ENCODE assay signal across 1 cellular context in the genomic region with DNA sequence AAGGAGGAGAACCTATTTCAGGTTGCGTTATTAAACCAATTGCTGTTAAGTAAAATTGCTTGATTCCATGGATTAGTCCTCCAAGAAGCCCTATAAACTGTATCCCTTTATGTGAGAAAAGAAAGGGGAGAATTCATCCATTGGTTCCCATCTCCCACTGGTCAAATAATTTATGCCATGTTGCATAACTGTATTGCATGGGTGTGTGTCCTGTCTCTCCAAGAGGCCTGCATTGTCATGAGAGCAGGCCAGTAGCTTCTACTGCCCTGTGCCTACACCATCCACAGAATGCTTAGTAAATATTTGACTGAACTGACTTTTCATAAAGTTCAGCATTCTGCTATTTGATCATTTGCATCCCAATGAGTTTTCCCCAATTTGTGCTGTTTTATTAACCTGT.
A peak's percentile ranks its signal among the peaks of the same experiment; 100 is the strongest.
TF ChIP-seq lines count a peak whose summit lies in the region.

No MANE protein-coding gene starts in this region.

TF ChIP-seq in K562, 482 proteins besides CTCF, POLR2A, EP300 and RAD21:
- TF ChIP-seq CEBPB (tag; IDR thresholded peaks at IDR 0.05): 0 out of 2 replicates have a peak, but pooled peaks have one; percentile 19
- no peak for TF ChIP-seq JUN (IDR thresholded peaks at IDR 0.05; ENCODE audit: borderline replicate concordance, low read depth, low read length)
- no peak for TF ChIP-seq JUN (CRISPR knock-in tag; IDR thresholded peaks at IDR 0.05; ENCODE audit: borderline replicate concordance)
- no peak for TF ChIP-seq ZBTB1 (CRISPR knock-in tag; IDR thresholded peaks at IDR 0.05; ENCODE audit: borderline replicate concordance, low read depth)
